Comparison of ENCODE assay signal across 6 cellular contexts in the genomic region with DNA sequence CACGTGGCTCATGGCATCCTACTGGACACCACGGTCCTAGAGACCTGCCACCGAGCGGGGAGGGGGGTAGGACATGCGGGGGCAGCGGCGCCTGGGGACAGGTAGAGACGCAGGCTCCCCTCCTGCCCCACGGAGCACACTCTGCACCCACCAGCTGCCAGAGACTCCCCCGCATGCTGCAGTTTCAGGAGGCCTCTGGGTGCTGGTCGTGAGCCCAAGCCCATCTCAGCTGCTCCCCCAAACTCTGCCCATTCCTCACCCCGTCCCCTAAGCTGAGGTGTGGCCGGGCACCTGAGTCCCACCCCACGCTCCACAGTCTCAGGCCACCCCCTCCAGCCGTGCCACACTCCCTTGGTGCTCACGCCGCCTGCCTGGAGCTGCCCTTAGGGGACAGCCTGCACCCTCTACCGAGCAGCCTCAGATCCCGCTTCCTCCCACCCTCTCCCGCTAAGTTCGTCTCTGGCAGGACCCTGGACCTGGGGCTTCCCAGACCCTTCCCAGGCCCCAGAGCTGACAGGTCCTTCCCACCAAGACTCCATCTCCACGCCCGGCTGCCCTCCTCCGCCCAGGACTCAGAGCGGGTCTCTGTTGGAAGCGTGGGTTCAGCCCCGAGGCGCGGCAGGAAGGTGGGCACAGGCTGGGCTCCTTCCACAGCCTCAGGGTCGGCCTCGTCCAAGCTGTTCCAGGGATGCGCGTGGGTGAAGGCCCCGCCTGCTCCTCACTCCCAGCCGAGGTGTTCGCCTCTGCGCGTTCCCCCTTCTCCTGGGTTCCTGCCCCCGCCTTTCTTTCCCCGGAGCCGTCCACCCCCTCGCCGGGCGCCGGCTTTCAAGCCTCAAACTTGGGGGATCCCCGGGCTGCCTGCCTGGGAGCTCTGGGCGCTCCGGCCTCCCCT. TPM values are rescaled to one million over a fixed set of nuclear protein-coding genes. Genes with fewer than 3 reads are reported as not detected.
DNase-seq lines count a peak whose midpoint lies in the region; ATAC-seq and TF ChIP-seq lines count a peak whose summit lies in the region.

No MANE protein-coding gene starts in this region.

- H3K9me2 ChIP-seq in OCI-LY7 (ENCODE audit: insufficient read depth, low read length), result no peaks in the 10 kb centered on the region

- no peaks in the 10 kb centered on the region for H4K20me1 ChIP-seq in OCI-LY7 (ENCODE audit: insufficient read depth, low read length)

- H3K4me1 ChIP-seq in OCI-LY7 (ENCODE audit: insufficient read depth, low read length, poor library complexity, severe bottlenecking) (peaks cover 7% of the 10 kb centered on the region), endocrine pancreas (ENCODE audit: control insufficient read depth, insufficient read depth, low read length) (no peaks in the 10 kb centered on the region), gastrocnemius medialis (peaks cover 10 to 19% of the 10 kb centered on the region in 2 donors)

- no peak for DNase-seq in OCI-LY7 (ENCODE audit: low spot score)
- no peak for DNase-seq in gastrocnemius medialis
- no peak for DNase-seq in SW 1271 (lab: John Stamatoyannopoulos, UW)
- no peak for DNase-seq in NCI-H146 (lab: John Stamatoyannopoulos, UW)

- POLR2A ChIA-PET in OCI-LY7 (lab: Charles Lee), result interaction anchor here (1.3 kb wide), 1 partner anchor 11 kb away, joined by 4 read pairs; no protein-coding TSS in a partner anchor

- peaks cover 18% of the 10 kb centered on the region for H3K9me3 ChIP-seq in OCI-LY7 (ENCODE audit: low read length)
- no peaks in the 10 kb centered on the region for H3K9me3 ChIP-seq in endocrine pancreas (ENCODE audit: control insufficient read depth, low read length)
- H3K9me3 ChIP-seq in gastrocnemius medialis, result no peaks in the 10 kb centered on the region

- peak overlapping the region; percentile 71 for H3K4me3 ChIP-seq in OCI-LY7 (ENCODE audit: low read depth, low read length, poor library complexity, severe bottlenecking)
- H3K4me3 ChIP-seq in endocrine pancreas (ENCODE audit: control insufficient read depth, insufficient read depth, low read length), result no peak overlapping the region
- H3K4me3 ChIP-seq in gastrocnemius medialis, result peak overlapping the region; percentile 59 to 75 (median 70)

- in situ Hi-C loops in gastrocnemius medialis (cut with MboI; ENCODE audit: low sequenced_read_pairs in 4 of 4), result no loop called here

- no TSS peak for BruUV-seq in OCI-LY7 (replicated peaks; lab: Mats Ljungman, UMichigan)

- H3K79me2 ChIP-seq in OCI-LY7 (ENCODE audit: insufficient read depth, low read depth, low read length), result no peaks in the 10 kb centered on the region

- H3K4me2 ChIP-seq in OCI-LY7 (ENCODE audit: low read length), result peak overlapping the region; percentile 61

- H3K27me3 ChIP-seq in endocrine pancreas (ENCODE audit: control insufficient read depth, insufficient read depth, low read length), result no peaks in the 10 kb centered on the region
- no peaks in the 10 kb centered on the region for H3K27me3 ChIP-seq in gastrocnemius medialis

- TF ChIP-seq CTCF in OCI-LY7 (conservative IDR thresholded peaks at IDR 0.05; ENCODE audit: low read length) (no peak), gastrocnemius medialis (IDR thresholded peaks at IDR 0.05 in 4 of 5, conservative IDR thresholded peaks at IDR 0.05 in 1 of 5) (no peak)

- H3K36me3 ChIP-seq in OCI-LY7 (ENCODE audit: insufficient read depth, low read length) (no peaks in the 10 kb centered on the region; the same call in 1 of the 2 replicates), endocrine pancreas (ENCODE audit: control insufficient read depth, insufficient read depth, low read length) (no peaks in the 10 kb centered on the region), gastrocnemius medialis (no peaks in the 10 kb centered on the region)

- intact Hi-C loops in OCI-LY7 (cut with micrococcal nuclease; ENCODE audit: unreplicated experiment), result no loop called here
- intact Hi-C loops in gastrocnemius medialis (cut with DNase I; ENCODE audit: low total_unique reads), result no loop called here

- H3K9ac ChIP-seq in endocrine pancreas (ENCODE audit: control insufficient read depth, insufficient read depth, low read length), result peak overlapping the region; percentile 31

- CTCF ChIA-PET in OCI-LY7 (lab: Charles Lee; ENCODE audit: unreplicated experiment), result no interaction called here

- ATAC-seq in gastrocnemius medialis (no peak), GM19467 (IDR thresholded peaks at IDR 0.05; ENCODE audit: unreplicated experiment) (no peak)

- H2AFZ ChIP-seq in OCI-LY7 (ENCODE audit: low read length), result no peak overlapping the region

- no peak for TF ChIP-seq POLR2A in gastrocnemius medialis (IDR thresholded peaks at IDR 0.05)

- H3K27ac ChIP-seq in OCI-LY7 (ENCODE audit: low read depth, low read length, poor library complexity, severe bottlenecking) (no peak overlapping the region), gastrocnemius medialis (peak overlapping the region in 2 of 4 donors; percentile 62 to 87)

RNA-seq across cellular contexts. Expression of gene RAB40B, which starts 1.3 kb away (rescaled TPM):
- total RNA-seq in OCI-LY7 (2014; rRNA removed; shearing (Covaris generic)), result 10.1 and 22.1 TPM in 2 replicates
- total RNA-seq in OCI-LY7 (2022), result 20.7 and 21.4 TPM in 2 replicates
- 10 to 100 TPM; 19.0 to 52.7 (median 24.4) TPM for total RNA-seq in gastrocnemius medialis

RNA-seq across cellular contexts. Expression of gene FN3KRP, which starts 19.3 kb away (rescaled TPM):
- 52.1 and 56.5 TPM in 2 replicates for total RNA-seq in OCI-LY7 (2014; rRNA removed; shearing (Covaris generic))
- 91.8 and 99.4 TPM in 2 replicates for total RNA-seq in OCI-LY7 (2022)
- 1 to 10 TPM; 2.3 to 7.9 (median 3.9) TPM for total RNA-seq in gastrocnemius medialis

RNA-seq across cellular contexts. Expression of gene FN3K, which starts 38.3 kb away (rescaled TPM):
- 3.8 and 5.0 TPM in 2 replicates for total RNA-seq in OCI-LY7 (2014; rRNA removed; shearing (Covaris generic))
- total RNA-seq in OCI-LY7 (2022), result 31.2 and 32.3 TPM in 2 replicates
- 1 to 10 TPM; 1.1 to 5.5 (median 2.7) TPM for total RNA-seq in gastrocnemius medialis

RNA-seq across cellular contexts. Expression of gene WDR45B, which starts 48.9 kb away (rescaled TPM):
- 59.0 and 61.7 TPM in 2 replicates for total RNA-seq in OCI-LY7 (2014; rRNA removed; shearing (Covaris generic))
- total RNA-seq in OCI-LY7 (2022) (78.9 and 81.9 TPM in 2 replicates), gastrocnemius medialis (10 to 100 TPM; 28.0 to 39.2 (median 34.8) TPM)

RNA-seq across cellular contexts. Expression of gene TBCD, which starts 54.7 kb away (rescaled TPM):
- 57.0 and 87.8 TPM in 2 replicates for total RNA-seq in OCI-LY7 (2014; rRNA removed; shearing (Covaris generic))
- total RNA-seq in OCI-LY7 (2022) (134 and 145 TPM in 2 replicates), gastrocnemius medialis (10 to 100 TPM; 18.0 to 50.4 (median 33.3) TPM)

Comparison
In these comparisons a context has a peak if more than half of its experiments do, and no peak if none do; other contexts are left out.
1. RNA of gene FN3KRP, which starts 19.3 kb away (total RNA-seq): 52.1 to 99.4 TPM in OCI-LY7; 2.3 to 7.9 TPM in gastrocnemius medialis; every median in the first group is over 4 times any median in the second.